ENCODE assay signal across 9 cellular contexts in genomic region chr3:58051196-58051595, GRCh38. TPM values are rescaled to one million over a fixed set of nuclear protein-coding genes. Genes with fewer than 3 reads are reported as not detected.
DNase-seq lines count a peak whose midpoint lies in the region; ATAC-seq and TF ChIP-seq lines count a peak whose summit lies in the region.
"Had no signal": no experiment of that assay in that cellular context is flagged by ENCODE, and none has a peak within 500 bp of the region (broad histone marks: within the 10 kb centered on the region; RNA-seq: fewer than 3 reads in every experiment).

No MANE protein-coding gene starts in this region.

- H3K4me3 Mint-ChIP-seq in progenitor cell of endocrine pancreas (ENCODE audit: low read depth), result no peak overlapping the region
- no peak overlapping the region for H3K4me3 Mint-ChIP-seq in activated CD4-positive, alpha-beta T cell treated with anti-CD3 and anti-CD28 coated beads for 36 hours
- H3K4me3 Mint-ChIP-seq: activated naive CD8-positive, alpha-beta T cell treated with anti-CD3 and anti-CD28 coated beads, Interleukin-2, amount 50 U/mL, for 24 hours had no signal

- CTCF ChIA-PET in activated CD4-positive, alpha-beta T cell treated with anti-CD3 and anti-CD28 coated beads for 36 hours (lab: Charles Lee), result interaction anchor here (1.5 kb wide), 1 partner anchor 88 kb away, joined by 3 read pairs; no protein-coding TSS in a partner anchor

- peak overlapping the region; percentile 90 for H3K27ac Mint-ChIP-seq in progenitor cell of endocrine pancreas
- H3K27ac Mint-ChIP-seq in activated CD4-positive, alpha-beta T cell treated with anti-CD3 and anti-CD28 coated beads for 36 hours, result no peak overlapping the region
- H3K27ac Mint-ChIP-seq: activated naive CD8-positive, alpha-beta T cell treated with anti-CD3 and anti-CD28 coated beads, Interleukin-2, amount 50 U/mL, for 24 hours had no signal

- H3K9me3 Mint-ChIP-seq in progenitor cell of endocrine pancreas (ENCODE audit: low read depth), result peaks cover 2% of the 10 kb centered on the region
- no peaks in the 10 kb centered on the region for H3K9me3 Mint-ChIP-seq in activated CD4-positive, alpha-beta T cell treated with anti-CD3 and anti-CD28 coated beads for 36 hours (ENCODE audit: low read depth)
- H3K9me3 Mint-ChIP-seq: activated naive CD8-positive, alpha-beta T cell treated with anti-CD3 and anti-CD28 coated beads, Interleukin-2, amount 50 U/mL, for 24 hours had no signal

- DNase-seq in EH (ENCODE audit: low read depth), result peak; percentile 94
- DNase-seq in OCI-M1 (lab: John Stamatoyannopoulos, UW), result peak; percentile 71
- DNase-seq in epithelial cell of proximal tubule (ENCODE audit: low read depth), result peak; percentile 67
- DNase-seq in progenitor cell of endocrine pancreas (ENCODE audit: low spot score, unreplicated experiment), result no peak
- no peak for DNase-seq in activated CD4-positive, alpha-beta T cell treated with anti-CD3 and anti-CD28 coated beads for 36 hours
- DNase-seq: activated naive CD8-positive, alpha-beta T cell treated with anti-CD3 and anti-CD28 coated beads, Interleukin-2, amount 50 U/mL, for 24 hours had no signal

- H3K36me3 Mint-ChIP-seq in progenitor cell of endocrine pancreas (ENCODE audit: insufficient read depth), result peaks cover 5% of the 10 kb centered on the region
- H3K36me3 Mint-ChIP-seq in activated CD4-positive, alpha-beta T cell treated with anti-CD3 and anti-CD28 coated beads for 36 hours (ENCODE audit: low read depth), result no peaks in the 10 kb centered on the region

- POLR2A ChIA-PET in activated CD4-positive, alpha-beta T cell treated with anti-CD3 and anti-CD28 coated beads for 36 hours (lab: Charles Lee), result no interaction called here

- H3K4me3 ChIP-seq in epithelial cell of proximal tubule (ENCODE audit: low read depth, low read length), result no peak overlapping the region

- intact Hi-C loops in activated CD4-positive, alpha-beta T cell treated with anti-CD3 and anti-CD28 coated beads for 36 hours (cut with DNase I, micrococcal nuclease), result no loop called here

- TF ChIP-seq CTCF in epithelial cell of proximal tubule (conservative IDR thresholded peaks at IDR 0.05; ENCODE audit: low read depth, low read length), result no peak
- no peak for TF ChIP-seq CTCF in progenitor cell of endocrine pancreas (IDR thresholded peaks at IDR 0.05; ENCODE audit: unreplicated experiment)

- ATAC-seq in activated CD4-positive, alpha-beta T cell treated with anti-CD3 and anti-CD28 coated beads for 36 hours, result no peak
- ATAC-seq in HG02840 (IDR thresholded peaks at IDR 0.05; ENCODE audit: low FRiP score, unreplicated experiment) (no peak), GM18870 (IDR thresholded peaks at IDR 0.05; ENCODE audit: unreplicated experiment) (no peak), GM21423 (IDR thresholded peaks at IDR 0.05; ENCODE audit: unreplicated experiment) (no peak)
- ATAC-seq: activated naive CD8-positive, alpha-beta T cell treated with anti-CD3 and anti-CD28 coated beads, Interleukin-2, amount 50 U/mL, for 24 hours had no signal

- peaks cover 45% of the 10 kb centered on the region for H3K4me1 Mint-ChIP-seq in progenitor cell of endocrine pancreas (ENCODE audit: low read depth)
- H3K4me1 Mint-ChIP-seq in activated CD4-positive, alpha-beta T cell treated with anti-CD3 and anti-CD28 coated beads for 36 hours, result peaks cover 28% of the 10 kb centered on the region

- H3K27me3 Mint-ChIP-seq in progenitor cell of endocrine pancreas, result no peaks in the 10 kb centered on the region
- H3K27me3 Mint-ChIP-seq in activated CD4-positive, alpha-beta T cell treated with anti-CD3 and anti-CD28 coated beads for 36 hours, result no peaks in the 10 kb centered on the region
- H3K27me3 Mint-ChIP-seq: activated naive CD8-positive, alpha-beta T cell treated with anti-CD3 and anti-CD28 coated beads, Interleukin-2, amount 50 U/mL, for 24 hours had no signal

RNA-seq across cellular contexts. Expression of gene FLNB, which starts 43.0 kb away (rescaled TPM):
- total RNA-seq in epithelial cell of proximal tubule, result 223 and 264 TPM in 2 replicates
- 103 and 112 TPM in 2 replicates for total RNA-seq in progenitor cell of endocrine pancreas
- total RNA-seq in activated CD4-positive, alpha-beta T cell treated with anti-CD3 and anti-CD28 coated beads for 36 hours, result 10 to 100 TPM; 25.4 to 29.1 TPM

Comparison
In these comparisons a context has a peak if more than half of its experiments do, and no peak if none do; other contexts are left out.
1. DNase-seq: peak in EH (single experiment), OCI-M1 (single experiment) and epithelial cell of proximal tubule (single experiment); none in progenitor cell of endocrine pancreas (single experiment) and activated CD4-positive, alpha-beta T cell treated with anti-CD3 and anti-CD28 coated beads for 36 hours (single experiment).